Comparison of ENCODE assay signal across 9 cellular contexts in the genomic region with DNA sequence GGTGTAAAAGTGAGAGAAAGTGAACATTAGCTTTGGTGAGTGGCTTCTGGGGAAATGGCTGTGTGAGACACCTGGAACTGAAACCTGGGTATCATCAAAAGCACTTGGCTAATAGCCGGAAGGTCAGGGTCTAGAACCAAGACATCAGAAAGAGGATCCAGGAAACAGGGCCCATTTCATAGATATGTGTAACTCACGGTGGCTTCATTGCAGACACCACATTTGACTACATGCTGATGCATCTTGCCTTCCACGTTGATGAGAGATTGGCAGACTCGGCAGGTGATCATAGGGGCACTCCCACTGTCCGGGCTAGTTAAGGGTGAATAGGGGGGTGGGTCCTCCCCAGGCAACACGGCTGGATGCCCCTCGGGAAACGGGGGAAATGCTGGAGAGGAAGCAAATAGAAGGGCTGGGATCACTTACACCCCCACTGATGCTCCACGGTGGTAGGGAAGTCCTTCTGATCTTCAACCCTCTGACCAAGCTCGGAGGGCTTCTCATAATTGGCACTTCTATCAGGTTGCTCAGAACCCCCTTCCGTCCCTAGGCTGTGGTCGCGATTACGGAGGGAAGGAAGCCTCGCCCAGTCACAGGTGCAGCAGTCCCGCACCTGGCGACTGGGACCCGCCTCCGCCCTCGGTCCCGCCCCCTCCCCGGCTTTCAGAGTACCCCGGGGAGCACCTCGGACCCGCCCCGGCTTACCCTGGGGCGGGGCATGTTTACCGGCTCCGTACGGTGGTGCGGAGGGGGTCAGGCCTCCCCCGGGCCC. TPM values are rescaled to one million over a fixed set of nuclear protein-coding genes. Genes with fewer than 3 reads are reported as not detected.
A peak's percentile ranks its signal among the peaks of the same experiment; 100 is the strongest.
DNase-seq lines count a peak whose midpoint lies in the region; ATAC-seq and TF ChIP-seq lines count a peak whose summit lies in the region.
"Had no signal": no experiment of that assay in that cellular context is flagged by ENCODE, and none has a peak within 500 bp of the region (broad histone marks: within the 10 kb centered on the region; RNA-seq: fewer than 3 reads in every experiment).

No MANE protein-coding gene starts in this region.

- intact Hi-C loops in left ventricle myocardium inferior (cut with micrococcal nuclease), result no loop called here
- intact Hi-C loops in sciatic nerve (cut with DNase I), result no loop called here

- peaks cover 69% of the 10 kb centered on the region for H3K4me1 ChIP-seq in DOHH2 (ENCODE audit: control insufficient read depth, low read length)
- H3K4me1 ChIP-seq in left ventricle myocardium inferior, result peaks cover 51% of the 10 kb centered on the region

- peaks cover 9% of the 10 kb centered on the region; the same call in 1 of the 2 replicates for H4K20me1 ChIP-seq in DOHH2 (ENCODE audit: control insufficient read depth, insufficient read depth, low read depth, low read length)

- H3K9me2 ChIP-seq in DOHH2 (replicated peaks; ENCODE audit: control insufficient read depth, low read length), result no peaks in the 10 kb centered on the region

- DNase-seq in NCI-H526 treated with DMSO at 0.1 percent for 48 hours (lab: John Stamatoyannopoulos, UW) (peak; percentile 40), activated gamma-delta T cell (lab: John Stamatoyannopoulos, UW) (peak; percentile 58), left ventricle myocardium inferior (no peak), sciatic nerve (ENCODE audit: low spot score) (peak; percentile 75), NCI-H1048 (lab: John Stamatoyannopoulos, UW) (no peak)

- H3K79me2 ChIP-seq in DOHH2 (ENCODE audit: control insufficient read depth, low read length), result peaks cover 55% of the 10 kb centered on the region

- ATAC-seq in HG02642 (IDR thresholded peaks at IDR 0.05; ENCODE audit: poor library complexity, unreplicated experiment) (peak; percentile 9), sciatic nerve (no peak), GM18519 (IDR thresholded peaks at IDR 0.05; ENCODE audit: low FRiP score, unreplicated experiment) (no peak)

- no peaks in the 10 kb centered on the region for H3K27me3 ChIP-seq in DOHH2 (ENCODE audit: control insufficient read depth, low read length)
- H3K27me3 ChIP-seq in left ventricle myocardium inferior (ENCODE audit: low read depth), result no peaks in the 10 kb centered on the region

- H3K27ac ChIP-seq in DOHH2 (ENCODE audit: low read depth, low read length) (peak overlapping the region; percentile 78), left ventricle myocardium inferior (replicated peaks) (peak overlapping the region; percentile 93)

- H3K9me3 ChIP-seq in DOHH2 (ENCODE audit: control insufficient read depth, insufficient read depth, low read length) (peaks cover 3% of the 10 kb centered on the region; the same call in 1 of the 2 replicates), left ventricle myocardium inferior (replicated peaks) (no peaks in the 10 kb centered on the region)

- H3K4me3 ChIP-seq in DOHH2 (ENCODE audit: low read length) (peak overlapping the region; percentile 88), left ventricle myocardium inferior (peak overlapping the region; percentile 98)

- H3K4me2 ChIP-seq in DOHH2 (ENCODE audit: low read length), result peak overlapping the region; percentile 82

- no peak for TF ChIP-seq CTCF in DOHH2 (IDR thresholded peaks at IDR 0.05; ENCODE audit: low read depth, low read length, poor library complexity, severe bottlenecking)
- no peak for TF ChIP-seq CTCF in left ventricle myocardium inferior (IDR thresholded peaks at IDR 0.05; ENCODE audit: borderline replicate concordance)

- H3F3A ChIP-seq in DOHH2 (ENCODE audit: control insufficient read depth, insufficient read depth), result peaks cover 38% of the 10 kb centered on the region

- peaks cover 52% of the 10 kb centered on the region for H3K36me3 ChIP-seq in DOHH2 (ENCODE audit: control insufficient read depth, low read length)
- peaks cover 36% of the 10 kb centered on the region for H3K36me3 ChIP-seq in left ventricle myocardium inferior

RNA-seq across cellular contexts. Expression of a gene that starts 0.6 kb away (rescaled TPM):
- total RNA-seq in left ventricle myocardium inferior (19.7 TPM), sciatic nerve (33.0 TPM)

RNA-seq across cellular contexts. Expression of a gene that starts 5.6 kb away (rescaled TPM):
- total RNA-seq in left ventricle myocardium inferior, result 75.0 TPM
- 68.0 TPM for total RNA-seq in sciatic nerve

RNA-seq across cellular contexts. Expression of a gene that starts 6.0 kb away (rescaled TPM):
- total RNA-seq in left ventricle myocardium inferior, result 19.4 TPM
- 38.8 TPM for total RNA-seq in sciatic nerve

RNA-seq across cellular contexts. Expression of a gene that starts 8.6 kb away (rescaled TPM):
- total RNA-seq in left ventricle myocardium inferior, result 6.4 TPM
- 34.2 TPM for total RNA-seq in sciatic nerve

RNA-seq across cellular contexts. Expression of a gene that starts 24.7 kb away (rescaled TPM):
- total RNA-seq in left ventricle myocardium inferior (0.33 TPM), sciatic nerve (2.1 TPM)
- total RNA-seq: RPMI7951 had no signal

Comparison
In these comparisons a context has a peak if more than half of its experiments do, and no peak if none do; other contexts are left out.
1. DNase-seq: peak in NCI-H526 treated with DMSO at 0.1 percent for 48 hours (single experiment), activated gamma-delta T cell (single experiment) and sciatic nerve (single experiment); none in left ventricle myocardium inferior (single experiment) and NCI-H1048 (single experiment).